In genomic region chr16:57432505-57432904, GRCh38 we compare ENCODE assay signal across 24 cellular contexts. TPM values are rescaled to one million over a fixed set of nuclear protein-coding genes. Genes with fewer than 3 reads are reported as not detected.
A peak's percentile ranks its signal among the peaks of the same experiment; 100 is the strongest.
DNase-seq lines count a peak whose midpoint lies in the region; ATAC-seq, FAIRE-seq and TF ChIP-seq lines count a peak whose summit lies in the region.
"Had no signal": no experiment of that assay in that cellular context is flagged by ENCODE, and none has a peak within 500 bp of the region (broad histone marks: within the 10 kb centered on the region; RNA-seq: fewer than 3 reads in every experiment).

No MANE protein-coding gene starts in this region.

- H3K36me3 Mint-ChIP-seq in activated T-cell treated with anti-CD3 and anti-CD28 coated beads, Interleukin-2, amount 50 U/mL, for 24 hours (ENCODE audit: low read depth): peaks cover 97% of the 10 kb centered on the region
- peaks cover 70% of the 10 kb centered on the region for H3K36me3 Mint-ChIP-seq in T-cell

- no peaks in the 10 kb centered on the region for H3F3A ChIP-seq in PC-9 (ENCODE audit: insufficient read depth, low read depth)

- CTCF ChIA-PET in T-cell (lab: Charles Lee) (interaction anchor here in 1 of 2 donors (3.2 kb wide), 1 partner anchor 15 kb away, joined by 16 read pairs; no protein-coding TSS in a partner anchor), HepG2 (lab: Yijun Ruan, JAX; ENCODE audit: low intra/inter-chr PET ratio, low total read pairs) (interaction anchor here (1.2 kb wide), 1 partner anchor 13 kb away, joined by 4 read pairs; no protein-coding TSS in a partner anchor), PC-9 (lab: Charles Lee) (interaction anchor here (0.7 kb wide), 1 partner anchor 10 kb away, joined by 3 read pairs; no protein-coding TSS in a partner anchor)

- in situ Hi-C loops in HepG2 (cut with HindIII; ENCODE audit: extremely low pct_ligation_motif_present, low pct_unique_long_range_greater_than_20kb): no loop called here

- no peaks in the 10 kb centered on the region for H3K9me2 ChIP-seq in PC-9 (ENCODE audit: insufficient read depth)

- TF ChIP-seq POLR2A in HepG2 (IDR thresholded peaks at IDR 0.05; ENCODE audit: insufficient read depth in 1 of 2, low read depth in 2 of 2, low read length in 2 of 2): no peak

- H3K4me3 ChIP-seq in HepG2 (replicated peaks in 1 of 3; ENCODE audit: insufficient read depth in 1 of 3, low read depth in 2 of 3, low read length in 3 of 3) (no peak overlapping the region), small intestine (ENCODE audit: low read depth in 1 of 2, low read length in 2 of 2) (no peak overlapping the region), PC-9 (no peak overlapping the region)
- H3K4me3 ChIP-seq: A549, K562 had no signal

- H3K27ac ChIP-seq in HepG2 (ENCODE audit: extremely low read length, insufficient read depth, low read length) (peak overlapping the region; percentile 9), small intestine (ENCODE audit: low read depth in 1 of 2, low read length in 1 of 2) (peak overlapping the region in 1 of 2 donors; percentile 67), PC-9 (no peak overlapping the region)
- H3K27ac ChIP-seq: A549 had no signal

- no peak for TF ChIP-seq RAD21 in HepG2 (CRISPR knock-in tag; IDR thresholded peaks at IDR 0.05)

- peak; percentile 39 for FAIRE-seq in HepG2 (lab: Jason Lieb, UNC)
- no peak for FAIRE-seq in small intestine (lab: Jason Lieb, UNC)
- FAIRE-seq: A549, GM12892, GM18507, H1, K562 had no signal

- TF ChIP-seq CTCF in HepG2 (CRISPR knock-in tag; IDR thresholded peaks at IDR 0.05) (no peak), PC-9 (conservative IDR thresholded peaks at IDR 0.05) (no peak)

- no peak overlapping the region for H3K4me3 Mint-ChIP-seq in activated T-cell treated with anti-CD3 and anti-CD28 coated beads, Interleukin-2, amount 50 U/mL, for 24 hours
- peak overlapping the region in 1 of 3 donors; percentile 52 for H3K4me3 Mint-ChIP-seq in T-cell

- ATAC-seq in T-cell (replicated peaks in 1 of 4) (no peak), HepG2 (peak; percentile 72)
- ATAC-seq: A549, K562 had no signal

- POLR2A ChIA-PET in T-cell (lab: Charles Lee): interaction anchor here in 1 of 2 donors (0.6 kb wide), 1 partner anchor 402 kb away, joined by 6 read pairs; no protein-coding TSS in a partner anchor
- POLR2A ChIA-PET in HepG2 (lab: Yijun Ruan, JAX): interaction anchor here (1.0 to 3.0 kb wide), 8 partner anchors 14 to 247 kb away, joined by 3 to 44 read pairs (median 5); partner anchors contain the start of genes CIAPIN1, COQ9, CX3CL1 and POLR2C
- POLR2A ChIA-PET in PC-9 (lab: Charles Lee; ENCODE audit: unreplicated experiment): interaction anchor here (0.7 kb wide), 2 partner anchors 9 to 15 kb away, joined by 3 to 8 read pairs; partner anchors contain the start of gene COQ9

- H3K79me2 ChIP-seq in HepG2 (ENCODE audit: insufficient read depth, low read length) (no peaks in the 10 kb centered on the region), PC-9 (ENCODE audit: low read depth) (no peaks in the 10 kb centered on the region)

- H3K36me3 ChIP-seq in HepG2 (replicated peaks in 1 of 2; ENCODE audit: control insufficient read depth in 1 of 2, insufficient read depth in 2 of 2, low read length in 2 of 2) (peaks cover 31 to 77% of the 10 kb centered on the region in 2 experiments), small intestine (ENCODE audit: control insufficient read depth in 2 of 2, insufficient read depth in 2 of 2, low read length in 2 of 2) (peaks cover 18 to 30% of the 10 kb centered on the region in 2 donors), PC-9 (ENCODE audit: low read depth) (peaks cover 16% of the 10 kb centered on the region)

- peaks cover 25% of the 10 kb centered on the region for H3K4me1 Mint-ChIP-seq in activated T-cell treated with anti-CD3 and anti-CD28 coated beads, Interleukin-2, amount 50 U/mL, for 24 hours (ENCODE audit: low read depth)
- peaks cover 29 to 33% (median 32%) of the 10 kb centered on the region in 3 donors for H3K4me1 Mint-ChIP-seq in T-cell

- TF ChIP-seq EP300 in HepG2 (IDR thresholded peaks at IDR 0.05; ENCODE audit: low read depth in 2 of 2, low read length in 2 of 2) (no peak), HepG2 (CRISPR knock-in tag; IDR thresholded peaks at IDR 0.05; ENCODE audit: borderline replicate concordance) (no peak)

- WGBS in HepG2 (ENCODE audit: low lambda C conversion rate): 85% methylated on average over 2 of the region's 2 CpGs
- WGBS in small intestine, 3 donors: 61 to 82% (median 65%) methylated on average over 2 of the region's 2 CpGs

- no peaks in the 10 kb centered on the region for H3K9me3 ChIP-seq in HepG2 (ENCODE audit: low read length)
- H3K9me3 ChIP-seq in small intestine (ENCODE audit: control insufficient read depth, low read depth): no peaks in the 10 kb centered on the region
- no peaks in the 10 kb centered on the region for H3K9me3 ChIP-seq in PC-9 (ENCODE audit: insufficient read depth, low read depth)
- H3K9me3 ChIP-seq: A549 had no signal

- intact Hi-C loops in HepG2 (cut with micrococcal nuclease; ENCODE audit: unreplicated experiment): no loop called here
- intact Hi-C loops in PC-9 (cut with micrococcal nuclease; ENCODE audit: unreplicated experiment): no loop called here

- BruUV-seq in HepG2 (replicated peaks; lab: Mats Ljungman, UMichigan): no TSS peak
- no TSS peak for BruUV-seq in PC-9 (replicated peaks; lab: Mats Ljungman, UMichigan)

- H3K4me2 ChIP-seq in HepG2 (ENCODE audit: low read depth, low read length) (no peak overlapping the region), PC-9 (no peak overlapping the region)
- H3K4me2 ChIP-seq: A549 had no signal

- H3K27ac Mint-ChIP-seq in activated T-cell treated with anti-CD3 and anti-CD28 coated beads, Interleukin-2, amount 50 U/mL, for 24 hours: peak overlapping the region; percentile 34
- peak overlapping the region; percentile 66 to 80 for H3K27ac Mint-ChIP-seq in T-cell

- H4K20me1 ChIP-seq in HepG2 (ENCODE audit: insufficient read depth, low read length) (no peaks in the 10 kb centered on the region), PC-9 (ENCODE audit: insufficient read depth) (no peaks in the 10 kb centered on the region)

- no peak for DNase-seq in activated T-cell treated with anti-CD3 and anti-CD28 coated beads, Interleukin-2, amount 50 U/mL, for 24 hours
- no peak for DNase-seq in activated T-cell treated with anti-CD3 and anti-CD28 coated beads for 4 hours
- DNase-seq in T-cell: no peak
- no peak for DNase-seq in HepG2 (ENCODE audit: low spot score)
- peak; percentile 79 for DNase-seq in small intestine
- DNase-seq in PC-9: no peak
- no peak for DNase-seq in glomerular visceral epithelial cell (ENCODE audit: extremely low spot score)
- no peak for DNase-seq in stimulated activated CD8-positive, alpha-beta memory T cell treated with anti-CD3 and anti-CD28 coated beads, Interleukin-4, amount 100 ng/mL, for 48 hours
- DNase-seq: DMS79, NCI-H1105, NCI-H1694, NCI-H2081 treated with DMSO at 0.1 percent for 48 hours, NCI-H510A, NCI-H774, SHP77 had no signal

- H3K9me3 Mint-ChIP-seq in activated T-cell treated with anti-CD3 and anti-CD28 coated beads, Interleukin-2, amount 50 U/mL, for 24 hours: no peaks in the 10 kb centered on the region
- H3K9me3 Mint-ChIP-seq in T-cell: no peaks in the 10 kb centered on the region
- H3K9me3 Mint-ChIP-seq: CD8-positive, alpha-beta memory T cell had no signal

- no peak overlapping the region for H2AFZ ChIP-seq in HepG2 (ENCODE audit: low read length)
- H2AFZ ChIP-seq in PC-9: no peak overlapping the region

- H3K4me1 ChIP-seq in HepG2 (ENCODE audit: insufficient read depth, low read length): peaks cover 16% of the 10 kb centered on the region
- H3K4me1 ChIP-seq in small intestine (ENCODE audit: control insufficient read depth in 2 of 2, insufficient read depth in 1 of 2, low read depth in 1 of 2, low read length in 1 of 2): no peaks in the 10 kb centered on the region
- H3K4me1 ChIP-seq in PC-9 (replicated peaks; ENCODE audit: insufficient read depth): no peaks in the 10 kb centered on the region
- H3K4me1 ChIP-seq: A549 had no signal

- H3K27me3 Mint-ChIP-seq in activated T-cell treated with anti-CD3 and anti-CD28 coated beads, Interleukin-2, amount 50 U/mL, for 24 hours: no peaks in the 10 kb centered on the region
- H3K27me3 Mint-ChIP-seq in T-cell: no peaks in the 10 kb centered on the region

- H3K9ac ChIP-seq in HepG2 (ENCODE audit: insufficient read depth, low read depth, low read length): no peak overlapping the region

- H3K27me3 ChIP-seq in HepG2 (ENCODE audit: control insufficient read depth in 1 of 2, insufficient read depth in 2 of 2, low read length in 2 of 2) (no peaks in the 10 kb centered on the region), small intestine (ENCODE audit: control insufficient read depth in 2 of 2, insufficient read depth in 2 of 2, low read length in 2 of 2) (no peaks in the 10 kb centered on the region), PC-9 (ENCODE audit: insufficient read depth, low read depth) (no peaks in the 10 kb centered on the region)

RNA-seq across cellular contexts. Expression of gene CIAPIN1, which starts 14.7 kb away (rescaled TPM):
- total RNA-seq in T-cell (10 to 100 TPM; 26.5 to 46.8 (median 28.5) TPM), HepG2 (2016; rRNA removed; fragmentation: Illumina TruSeq; extraction: Trizol) (89.7 and 113 TPM in 2 replicates), PC-9 (2021) (51.4 and 56.4 TPM in 2 replicates)
- 19.4 and 23.1 TPM in 2 replicates for total RNA-seq in HepG2 (2016; cell fraction: cytosol; rRNA removed; fragmentation: Illumina TruSeq; extraction: Trizol; ENCODE audit: low read depth)
- 88.9 and 116 TPM in 2 replicates for total RNA-seq in HepG2 (2016; cell fraction: insoluble cytoplasmic fraction; rRNA removed; fragmentation: Illumina TruSeq; extraction: Trizol)
- 31.7 and 33.1 TPM in 2 replicates for total RNA-seq in HepG2 (2016; cell fraction: membrane; rRNA removed; fragmentation: Illumina TruSeq; extraction: Trizol)
- total RNA-seq in HepG2 (2016; cell fraction: nucleus; rRNA removed; fragmentation: Illumina TruSeq; extraction: Trizol): 39.3 and 39.9 TPM in 2 replicates
- polyA plus RNA-seq in HepG2 (2011; rRNA removed) (62.4 and 69.3 TPM in 2 replicates), small intestine (10 to 100 TPM; 39.4 to 55.9 (median 49.6) TPM)
- polyA plus RNA-seq in HepG2 (2011; cell fraction: cytosol; rRNA removed): 56.5 and 68.4 TPM in 2 replicates
- 23.6 and 32.7 TPM in 2 replicates for polyA plus RNA-seq in HepG2 (2011; cell fraction: nucleus; rRNA removed)
- 47.4 and 50.8 TPM in 2 replicates for polyA plus RNA-seq in HepG2 (2012)
- 10.3 and 11.8 TPM in 2 replicates for polyA plus RNA-seq in HepG2 (2016; cell fraction: cytosol; fragmentation: Illumina TruSeq; extraction: Trizol; ENCODE audit: low read depth)
- 109 and 116 TPM in 2 replicates for polyA plus RNA-seq in HepG2 (2016; cell fraction: insoluble cytoplasmic fraction; fragmentation: Illumina TruSeq; extraction: Trizol; ENCODE audit: low read depth)
- polyA plus RNA-seq in HepG2 (2016; cell fraction: membrane; fragmentation: Illumina TruSeq; extraction: Trizol; ENCODE audit: low read depth): 17.0 and 17.1 TPM in 2 replicates
- 67.4 and 77.6 TPM in 2 replicates for polyA plus RNA-seq in HepG2 (2016; cell fraction: nucleus; fragmentation: Illumina TruSeq; extraction: Trizol; ENCODE audit: insufficient read depth, low read depth)
- 47.0 and 64.1 TPM in 2 replicates for polyA minus RNA-seq in HepG2 (2011; rRNA and poly(A)+ RNA removed; ENCODE audit: low replicate concordance)
- 25.8 and 25.9 TPM in 2 replicates for polyA minus RNA-seq in HepG2 (2011; cell fraction: cytosol; rRNA and poly(A)+ RNA removed)
- 23.2 and 35.6 TPM in 2 replicates for polyA minus RNA-seq in HepG2 (2011; cell fraction: nucleus; rRNA and poly(A)+ RNA removed)

RNA-seq across cellular contexts. Expression of gene COQ9, which starts 14.8 kb away (rescaled TPM):
- 10 to 100 TPM; 18.0 to 35.3 (median 34.2) TPM for total RNA-seq in T-cell
- 57.5 and 62.0 TPM in 2 replicates for total RNA-seq in HepG2 (2016; rRNA removed; fragmentation: Illumina TruSeq; extraction: Trizol)
- 12.2 and 13.5 TPM in 2 replicates for total RNA-seq in HepG2 (2016; cell fraction: cytosol; rRNA removed; fragmentation: Illumina TruSeq; extraction: Trizol; ENCODE audit: low read depth)
- 57.7 and 61.8 TPM in 2 replicates for total RNA-seq in HepG2 (2016; cell fraction: insoluble cytoplasmic fraction; rRNA removed; fragmentation: Illumina TruSeq; extraction: Trizol)
- total RNA-seq in HepG2 (2016; cell fraction: membrane; rRNA removed; fragmentation: Illumina TruSeq; extraction: Trizol): 29.6 and 29.7 TPM in 2 replicates
- 48.3 and 49.8 TPM in 2 replicates for total RNA-seq in HepG2 (2016; cell fraction: nucleus; rRNA removed; fragmentation: Illumina TruSeq; extraction: Trizol)
- polyA plus RNA-seq in HepG2 (2011; rRNA removed): 104 and 108 TPM in 2 replicates
- polyA plus RNA-seq in HepG2 (2011; cell fraction: cytosol; rRNA removed): 77.6 and 88.3 TPM in 2 replicates
- 174 and 196 TPM in 2 replicates for polyA plus RNA-seq in HepG2 (2011; cell fraction: nucleus; rRNA removed)
- 35.1 and 40.7 TPM in 2 replicates for polyA plus RNA-seq in HepG2 (2012)
- 7.1 and 7.4 TPM in 2 replicates for polyA plus RNA-seq in HepG2 (2016; cell fraction: cytosol; fragmentation: Illumina TruSeq; extraction: Trizol; ENCODE audit: low read depth)
- 56.0 and 60.7 TPM in 2 replicates for polyA plus RNA-seq in HepG2 (2016; cell fraction: insoluble cytoplasmic fraction; fragmentation: Illumina TruSeq; extraction: Trizol; ENCODE audit: low read depth)
- polyA plus RNA-seq in HepG2 (2016; cell fraction: membrane; fragmentation: Illumina TruSeq; extraction: Trizol; ENCODE audit: low read depth): 17.9 and 18.7 TPM in 2 replicates
- 89.6 and 91.0 TPM in 2 replicates for polyA plus RNA-seq in HepG2 (2016; cell fraction: nucleus; fragmentation: Illumina TruSeq; extraction: Trizol; ENCODE audit: insufficient read depth, low read depth)
- 78.3 and 147 TPM in 2 replicates for polyA minus RNA-seq in HepG2 (2011; rRNA and poly(A)+ RNA removed; ENCODE audit: low replicate concordance)
- polyA minus RNA-seq in HepG2 (2011; cell fraction: cytosol; rRNA and poly(A)+ RNA removed): 25.2 and 27.3 TPM in 2 replicates
- polyA minus RNA-seq in HepG2 (2011; cell fraction: nucleus; rRNA and poly(A)+ RNA removed): 48.0 and 60.5 TPM in 2 replicates
- polyA plus RNA-seq in small intestine: 100 to 1,000 TPM in 2 of 3 donors, 10 to 100 TPM in 1; 88.0 to 177 (median 125) TPM
- total RNA-seq in PC-9 (2021): 53.5 and 58.3 TPM in 2 replicates

RNA-seq across cellular contexts. Expression of gene CCL17, which starts 27.9 kb away (rescaled TPM):
- total RNA-seq in T-cell (1 to 10 TPM in 2 of 5 donors, under 1 TPM in 1, not detected in 2; 0.93 to 1.2 (median 1.2) TPM), HepG2 (2016; rRNA removed; fragmentation: Illumina TruSeq; extraction: Trizol) (not detected in 2 replicates), PC-9 (2021) (not detected in 2 replicates)
- total RNA-seq in HepG2 (2016; cell fraction: cytosol; rRNA removed; fragmentation: Illumina TruSeq; extraction: Trizol; ENCODE audit: low read depth): not detected in 2 replicates
- total RNA-seq in HepG2 (2016; cell fraction: insoluble cytoplasmic fraction; rRNA removed; fragmentation: Illumina TruSeq; extraction: Trizol): not detected in 2 replicates
- total RNA-seq in HepG2 (2016; cell fraction: membrane; rRNA removed; fragmentation: Illumina TruSeq; extraction: Trizol): not detected in 2 replicates
- not detected in 2 replicates for total RNA-seq in HepG2 (2016; cell fraction: nucleus; rRNA removed; fragmentation: Illumina TruSeq; extraction: Trizol)
- polyA plus RNA-seq in HepG2 (2011; rRNA removed) (not detected in 2 replicates), small intestine (under 1 TPM in 1 of 3 donors, not detected in 2; 0.45 TPM)
- not detected in 2 replicates for polyA plus RNA-seq in HepG2 (2011; cell fraction: cytosol; rRNA removed)
- polyA plus RNA-seq in HepG2 (2011; cell fraction: nucleus; rRNA removed): not detected in 2 replicates
- polyA plus RNA-seq in HepG2 (2012): not detected in 2 replicates
- polyA plus RNA-seq in HepG2 (2016; cell fraction: cytosol; fragmentation: Illumina TruSeq; extraction: Trizol; ENCODE audit: low read depth): not detected in 2 replicates
- polyA plus RNA-seq in HepG2 (2016; cell fraction: insoluble cytoplasmic fraction; fragmentation: Illumina TruSeq; extraction: Trizol; ENCODE audit: low read depth): not detected in 2 replicates
- polyA plus RNA-seq in HepG2 (2016; cell fraction: membrane; fragmentation: Illumina TruSeq; extraction: Trizol; ENCODE audit: low read depth): not detected in 2 replicates
- not detected in 2 replicates for polyA plus RNA-seq in HepG2 (2016; cell fraction: nucleus; fragmentation: Illumina TruSeq; extraction: Trizol; ENCODE audit: insufficient read depth, low read depth)
- polyA minus RNA-seq in HepG2 (2011; rRNA and poly(A)+ RNA removed; ENCODE audit: low replicate concordance): not detected in 2 replicates
- polyA minus RNA-seq in HepG2 (2011; cell fraction: cytosol; rRNA and poly(A)+ RNA removed): not detected in 2 replicates
- polyA minus RNA-seq in HepG2 (2011; cell fraction: nucleus; rRNA and poly(A)+ RNA removed): not detected in 2 replicates
- total RNA-seq: H1, K562, OCI-LY7, RPMI7951 had no signal
- polyA plus RNA-seq: A549; BJ; CD8-positive, alpha-beta memory T cell; H1; K562 had no signal

RNA-seq across cellular contexts. Expression of gene POLR2C, which starts 30.0 kb away (rescaled TPM):
- 10 to 100 TPM; 63.8 to 93.9 (median 69.0) TPM for total RNA-seq in T-cell
- total RNA-seq in HepG2 (2016; rRNA removed; fragmentation: Illumina TruSeq; extraction: Trizol): 104 and 146 TPM in 2 replicates
- total RNA-seq in HepG2 (2016; cell fraction: cytosol; rRNA removed; fragmentation: Illumina TruSeq; extraction: Trizol; ENCODE audit: low read depth): 18.6 and 24.2 TPM in 2 replicates
- total RNA-seq in HepG2 (2016; cell fraction: insoluble cytoplasmic fraction; rRNA removed; fragmentation: Illumina TruSeq; extraction: Trizol): 103 and 154 TPM in 2 replicates
- 49.1 and 55.4 TPM in 2 replicates for total RNA-seq in HepG2 (2016; cell fraction: membrane; rRNA removed; fragmentation: Illumina TruSeq; extraction: Trizol)
- total RNA-seq in HepG2 (2016; cell fraction: nucleus; rRNA removed; fragmentation: Illumina TruSeq; extraction: Trizol): 54.3 and 64.6 TPM in 2 replicates
- polyA plus RNA-seq in HepG2 (2011; rRNA removed): 199 and 216 TPM in 2 replicates
- 226 and 249 TPM in 2 replicates for polyA plus RNA-seq in HepG2 (2011; cell fraction: cytosol; rRNA removed)
- polyA plus RNA-seq in HepG2 (2011; cell fraction: nucleus; rRNA removed): 143 and 144 TPM in 2 replicates
- polyA plus RNA-seq in HepG2 (2012): 72.5 and 84.4 TPM in 2 replicates
- 18.7 and 20.9 TPM in 2 replicates for polyA plus RNA-seq in HepG2 (2016; cell fraction: cytosol; fragmentation: Illumina TruSeq; extraction: Trizol; ENCODE audit: low read depth)
- 169 and 175 TPM in 2 replicates for polyA plus RNA-seq in HepG2 (2016; cell fraction: insoluble cytoplasmic fraction; fragmentation: Illumina TruSeq; extraction: Trizol; ENCODE audit: low read depth)
- 41.6 and 42.2 TPM in 2 replicates for polyA plus RNA-seq in HepG2 (2016; cell fraction: membrane; fragmentation: Illumina TruSeq; extraction: Trizol; ENCODE audit: low read depth)
- polyA plus RNA-seq in HepG2 (2016; cell fraction: nucleus; fragmentation: Illumina TruSeq; extraction: Trizol; ENCODE audit: insufficient read depth, low read depth): 94.8 and 102 TPM in 2 replicates
- 302 and 354 TPM in 2 replicates for polyA minus RNA-seq in HepG2 (2011; rRNA and poly(A)+ RNA removed; ENCODE audit: low replicate concordance)
- polyA minus RNA-seq in HepG2 (2011; cell fraction: cytosol; rRNA and poly(A)+ RNA removed): 134 and 135 TPM in 2 replicates
- polyA minus RNA-seq in HepG2 (2011; cell fraction: nucleus; rRNA and poly(A)+ RNA removed): 124 and 139 TPM in 2 replicates
- 10 to 100 TPM; 51.7 to 65.5 (median 57.3) TPM for polyA plus RNA-seq in small intestine
- total RNA-seq in PC-9 (2021): 47.3 and 47.8 TPM in 2 replicates

RNA-seq across cellular contexts. Expression of gene DOK4, which starts 53.8 kb away (rescaled TPM):
- total RNA-seq in T-cell: 1 to 10 TPM; 2.2 to 4.1 (median 3.1) TPM
- total RNA-seq in HepG2 (2016; rRNA removed; fragmentation: Illumina TruSeq; extraction: Trizol): 52.7 and 55.5 TPM in 2 replicates
- 23.8 and 26.8 TPM in 2 replicates for total RNA-seq in HepG2 (2016; cell fraction: cytosol; rRNA removed; fragmentation: Illumina TruSeq; extraction: Trizol; ENCODE audit: low read depth)
- 51.4 and 51.5 TPM in 2 replicates for total RNA-seq in HepG2 (2016; cell fraction: insoluble cytoplasmic fraction; rRNA removed; fragmentation: Illumina TruSeq; extraction: Trizol)
- total RNA-seq in HepG2 (2016; cell fraction: membrane; rRNA removed; fragmentation: Illumina TruSeq; extraction: Trizol): 58.5 and 70.1 TPM in 2 replicates
- total RNA-seq in HepG2 (2016; cell fraction: nucleus; rRNA removed; fragmentation: Illumina TruSeq; extraction: Trizol): 32.8 and 34.6 TPM in 2 replicates
- polyA plus RNA-seq in HepG2 (2011; rRNA removed): 70.0 and 92.5 TPM in 2 replicates
- 59.9 and 66.8 TPM in 2 replicates for polyA plus RNA-seq in HepG2 (2011; cell fraction: cytosol; rRNA removed)
- 136 and 138 TPM in 2 replicates for polyA plus RNA-seq in HepG2 (2011; cell fraction: nucleus; rRNA removed)
- 41.9 and 45.8 TPM in 2 replicates for polyA plus RNA-seq in HepG2 (2012)
- polyA plus RNA-seq in HepG2 (2016; cell fraction: cytosol; fragmentation: Illumina TruSeq; extraction: Trizol; ENCODE audit: low read depth): 31.1 and 35.0 TPM in 2 replicates
- 59.2 and 63.5 TPM in 2 replicates for polyA plus RNA-seq in HepG2 (2016; cell fraction: insoluble cytoplasmic fraction; fragmentation: Illumina TruSeq; extraction: Trizol; ENCODE audit: low read depth)
- polyA plus RNA-seq in HepG2 (2016; cell fraction: membrane; fragmentation: Illumina TruSeq; extraction: Trizol; ENCODE audit: low read depth): 57.7 and 60.6 TPM in 2 replicates
- polyA plus RNA-seq in HepG2 (2016; cell fraction: nucleus; fragmentation: Illumina TruSeq; extraction: Trizol; ENCODE audit: insufficient read depth, low read depth): 72.2 and 73.9 TPM in 2 replicates
- 45.3 and 104 TPM in 2 replicates for polyA minus RNA-seq in HepG2 (2011; rRNA and poly(A)+ RNA removed; ENCODE audit: low replicate concordance)
- polyA minus RNA-seq in HepG2 (2011; cell fraction: cytosol; rRNA and poly(A)+ RNA removed): 28.8 and 30.7 TPM in 2 replicates
- 20.1 and 26.6 TPM in 2 replicates for polyA minus RNA-seq in HepG2 (2011; cell fraction: nucleus; rRNA and poly(A)+ RNA removed)
- polyA plus RNA-seq in small intestine: 100 to 1,000 TPM in 2 of 3 donors, 10 to 100 TPM in 1; 53.0 to 135 (median 112) TPM
- 27.4 and 38.7 TPM in 2 replicates for total RNA-seq in PC-9 (2021)
